In the genomic region with DNA sequence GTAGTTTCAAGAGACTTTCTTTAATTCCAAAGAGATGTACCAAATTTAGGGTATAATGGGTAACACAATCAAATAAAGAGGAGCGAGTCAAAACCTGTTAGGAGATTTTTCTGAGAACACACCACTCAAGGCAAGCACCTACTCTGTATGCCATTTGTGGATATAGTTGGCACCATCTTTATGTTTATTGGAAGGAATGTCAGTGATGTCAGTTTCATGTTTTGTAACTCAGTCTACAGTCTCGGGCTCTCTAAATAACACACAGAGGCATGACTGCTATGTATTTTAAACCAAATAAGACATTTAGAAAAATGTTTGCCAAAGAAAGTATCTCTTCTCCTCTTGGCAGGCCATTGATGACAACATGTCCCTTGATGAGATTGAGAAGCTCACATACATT, we compare ENCODE assay signal across 17 cellular contexts. TPM values are rescaled to one million over a fixed set of nuclear protein-coding genes. Genes with fewer than 3 reads are reported as not detected.
DNase-seq lines count a peak whose midpoint lies in the region; ATAC-seq, FAIRE-seq and TF ChIP-seq lines count a peak whose summit lies in the region.
"Had no signal": no experiment of that assay in that cellular context is flagged by ENCODE, and none has a peak within 500 bp of the region (broad histone marks: within the 10 kb centered on the region; RNA-seq: fewer than 3 reads in every experiment).

No MANE protein-coding gene starts in this region.

- no peaks in the 10 kb centered on the region for H3F3A ChIP-seq in GM23248 (ENCODE audit: insufficient read depth)

- no peak for TF ChIP-seq CTCF in bronchial epithelial cell (IDR thresholded peaks at IDR 0.05; ENCODE audit: insufficient read depth, low read length, severe bottlenecking)
- TF ChIP-seq CTCF in foreskin keratinocyte (conservative IDR thresholded peaks at IDR 0.05): no peak
- no peak for TF ChIP-seq CTCF in tibial artery (IDR thresholded peaks at IDR 0.05)

- DNase-seq in GM23248: peak; percentile 13
- peak; percentile 12 for DNase-seq in bronchial epithelial cell (ENCODE audit: low read depth)
- DNase-seq in foreskin keratinocyte: peak; percentile 2 to 17
- DNase-seq in tibial artery: no peak
- no peak for DNase-seq in NOMO-1 treated with dmso at 0.1 percent for 144 hours (lab: John Stamatoyannopoulos, UW; ENCODE audit: unreplicated experiment)
- DNase-seq in NCI-H2029 treated with DMSO at 0.1 percent for 48 hours (lab: John Stamatoyannopoulos, UW): no peak
- DNase-seq in NCI-H1092 (lab: John Stamatoyannopoulos, UW): no peak
- DNase-seq: AML-193; CD8-positive, alpha-beta memory T cell; DMS53 had no signal

- H4K20me1 ChIP-seq in GM23248 (ENCODE audit: insufficient read depth): no peaks in the 10 kb centered on the region
- H4K20me1 ChIP-seq: BLaER1 had no signal

- in situ Hi-C loops in GM23248 (cut with MboI): no loop called here

- H3K4me1 ChIP-seq in GM23248 (ENCODE audit: insufficient read depth): no peaks in the 10 kb centered on the region
- H3K4me1 ChIP-seq in foreskin keratinocyte: no peaks in the 10 kb centered on the region
- H3K4me1 ChIP-seq in tibial artery: peaks cover 0 to 23% (median 0%) of the 10 kb centered on the region in 4 donors
- H3K4me1 ChIP-seq: A549, HAP-1 had no signal

- H3K79me2 ChIP-seq in GM23248 (ENCODE audit: insufficient read depth): no peaks in the 10 kb centered on the region

- H3K9ac ChIP-seq in GM23248: no peak overlapping the region
- H3K9ac ChIP-seq: BLaER1 had no signal

- no peak overlapping the region for H3K27ac ChIP-seq in GM23248
- no peak overlapping the region for H3K27ac ChIP-seq in foreskin keratinocyte
- peak overlapping the region; percentile 1 to 2 for H3K27ac ChIP-seq in tibial artery
- H3K27ac ChIP-seq: A549, BLaER1 had no signal

- H3K9me3 ChIP-seq in GM23248 (ENCODE audit: low read depth): no peaks in the 10 kb centered on the region
- no peaks in the 10 kb centered on the region for H3K9me3 ChIP-seq in tibial artery
- H3K9me3 ChIP-seq: A549, BLaER1, HAP-1 had no signal

- H2AFZ ChIP-seq in GM23248: no peak overlapping the region

- H3K9me2 ChIP-seq in GM23248 (ENCODE audit: insufficient read depth): no peaks in the 10 kb centered on the region

- no peak overlapping the region for H3K4me3 ChIP-seq in GM23248
- H3K4me3 ChIP-seq in bronchial epithelial cell (ENCODE audit: low read depth, low read length): no peak overlapping the region
- no peak overlapping the region for H3K4me3 ChIP-seq in tibial artery
- H3K4me3 ChIP-seq: A549, BLaER1, GM12878, HAP-1 had no signal

- WGBS in GM23248 (ENCODE audit: low coverage in 1 of 2, low lambda C conversion rate in 2 of 2, missing lambda C conversion rate in 2 of 2), 2 experiments: 46 to 52% methylated on average over 2 of the region's 2 CpGs

- ATAC-seq in foreskin keratinocyte: no peak
- no peak for ATAC-seq in HG02885 (IDR thresholded peaks at IDR 0.05; ENCODE audit: poor library complexity, unreplicated experiment)
- ATAC-seq: A549, GM12878 had no signal

- H3K27me3 ChIP-seq in GM23248 (replicated peaks; ENCODE audit: insufficient read depth) (no peaks in the 10 kb centered on the region), bronchial epithelial cell (ENCODE audit: control insufficient read depth, insufficient read depth, low read length) (no peaks in the 10 kb centered on the region), foreskin keratinocyte (no peaks in the 10 kb centered on the region), tibial artery (no peaks in the 10 kb centered on the region)
- H3K27me3 ChIP-seq: BLaER1 had no signal

- H3K36me3 ChIP-seq in GM23248 (ENCODE audit: low read depth) (no peaks in the 10 kb centered on the region), bronchial epithelial cell (ENCODE audit: control insufficient read depth, insufficient read depth, low read length) (no peaks in the 10 kb centered on the region), tibial artery (no peaks in the 10 kb centered on the region)
- H3K36me3 ChIP-seq: BLaER1, HAP-1 had no signal

- FAIRE-seq in bronchial epithelial cell (lab: Jason Lieb, UNC): no peak
- FAIRE-seq: A549, GM12878, GM19239, H1 had no signal

- intact Hi-C loops in tibial artery (cut with DNase I; ENCODE audit: low total_unique reads): loop anchor here (10.0 kb wide), 1 partner anchor 539 kb away; no protein-coding TSS in a partner anchor

- H3K4me2 ChIP-seq in GM23248 (ENCODE audit: unreplicated experiment): no peak overlapping the region
- H3K4me2 ChIP-seq: A549, BLaER1 had no signal

RNA-seq across cellular contexts. Expression of a gene that starts 59.7 kb away (rescaled TPM):
- 2.0 and 4.9 TPM in 2 replicates for total RNA-seq in GM23248 (2014; rRNA removed; shearing (Covaris generic))
- 1.8 and 2.1 TPM in 2 replicates for polyA plus RNA-seq in GM23248 (2016; fragmentation: Nextera tagmentation; extraction: Ambion mirVana)
- total RNA-seq in bronchial epithelial cell: 6.3 and 12.6 TPM in 2 replicates
- total RNA-seq in foreskin keratinocyte: 18.5 and 19.2 TPM in 2 replicates
- 5.3 and 5.8 TPM in 2 replicates for polyA plus RNA-seq in foreskin keratinocyte
- polyA plus RNA-seq: CD8-positive, alpha-beta memory T cell had no signal

Comparison
In these comparisons a context has a peak if more than half of its experiments do, and no peak if none do; other contexts are left out.
1. DNase-seq: peak in GM23248 (single experiment), bronchial epithelial cell (single experiment) and foreskin keratinocyte (2 of 2); none in tibial artery (0 of 2), NOMO-1 treated with dmso at 0.1 percent for 144 hours (single experiment), NCI-H2029 treated with DMSO at 0.1 percent for 48 hours (single experiment) and NCI-H1092 (single experiment).
2. H3K27ac ChIP-seq: peak in tibial artery (2 of 2); none in GM23248 (single experiment) and foreskin keratinocyte (single experiment).